In genomic region chr16:85349413-85350145, GRCh38 we compare ENCODE assay signal across 16 cellular contexts.
DNase-seq lines count a peak whose midpoint lies in the region; ATAC-seq and TF ChIP-seq lines count a peak whose summit lies in the region.
"Had no signal": no experiment of that assay in that cellular context is flagged by ENCODE, and none has a peak within 500 bp of the region (broad histone marks: within the 10 kb centered on the region; RNA-seq: fewer than 3 reads in every experiment).

No MANE protein-coding gene starts in this region.

- H3K27ac Mint-ChIP-seq in CD4-positive, alpha-beta memory T cell = no peak overlapping the region
- H3K27ac Mint-ChIP-seq: activated CD4-positive, alpha-beta T cell treated with anti-CD3 and anti-CD28 coated beads, Interleukin-2, amount 10 ng/mL, durations not matched to agents 7 days and 5 days; activated naive CD8-positive, alpha-beta T cell had no signal

- H3K9me2 ChIP-seq in neural cell (ENCODE audit: insufficient read depth, low read length) = no peaks in the 10 kb centered on the region

- no peaks in the 10 kb centered on the region for H3K27me3 ChIP-seq in neural cell (ENCODE audit: insufficient read depth, low read depth, low read length)
- no peaks in the 10 kb centered on the region for H3K27me3 ChIP-seq in CD4-positive, alpha-beta memory T cell (ENCODE audit: insufficient read depth, low read length)
- H3K27me3 ChIP-seq: BLaER1, cardiac muscle cell had no signal

- H2AFZ ChIP-seq in neural cell (ENCODE audit: low read depth, low read length) = no peak overlapping the region
- H2AFZ ChIP-seq: PC-9 had no signal

- H3K9ac ChIP-seq in neural cell (ENCODE audit: low read length) = peak overlapping the region; percentile 41
- H3K9ac ChIP-seq: BLaER1 had no signal

- no peaks in the 10 kb centered on the region for H3F3A ChIP-seq in neural cell (ENCODE audit: insufficient read depth, low read length, poor library complexity, severe bottlenecking)

- TF ChIP-seq RAD21 in neural cell (conservative IDR thresholded peaks at IDR 0.05) = no peak

- no peaks in the 10 kb centered on the region for H3K36me3 ChIP-seq in neural cell (ENCODE audit: insufficient read depth, low read length)
- no peaks in the 10 kb centered on the region for H3K36me3 ChIP-seq in CD4-positive, alpha-beta memory T cell (ENCODE audit: insufficient read depth, low read length)
- H3K36me3 ChIP-seq: BLaER1, cardiac muscle cell had no signal

- H3K4me1 ChIP-seq in CD4-positive, alpha-beta memory T cell (ENCODE audit: insufficient read depth, low read length) = no peaks in the 10 kb centered on the region

- H4K20me1 ChIP-seq in neural cell (ENCODE audit: insufficient read depth) = no peaks in the 10 kb centered on the region
- H4K20me1 ChIP-seq: BLaER1 had no signal

- ATAC-seq in GM21381 (IDR thresholded peaks at IDR 0.05; ENCODE audit: unreplicated experiment) = no peak
- ATAC-seq in HG03354 (IDR thresholded peaks at IDR 0.05; ENCODE audit: poor library complexity, severe bottlenecking, unreplicated experiment) = no peak

- peaks cover 2 to 6% of the 10 kb centered on the region in 2 donors for H3K27me3 Mint-ChIP-seq in CD4-positive, alpha-beta memory T cell
- H3K27me3 Mint-ChIP-seq: activated CD4-positive, alpha-beta T cell treated with anti-CD3 and anti-CD28 coated beads, Interleukin-2, amount 10 ng/mL, durations not matched to agents 7 days and 5 days; activated naive CD8-positive, alpha-beta T cell had no signal

- H3K4me3 ChIP-seq in neural cell (ENCODE audit: low read length) = no peak overlapping the region
- no peak overlapping the region for H3K4me3 ChIP-seq in CD4-positive, alpha-beta memory T cell (ENCODE audit: low read length in 2 of 2)
- H3K4me3 ChIP-seq: BLaER1, cardiac muscle cell, PC-9 had no signal

- peak overlapping the region; percentile 88 for H3K27ac ChIP-seq in C4-2B
- H3K27ac ChIP-seq in neural cell (ENCODE audit: low read length) = no peak overlapping the region
- H3K27ac ChIP-seq in CD4-positive, alpha-beta memory T cell (ENCODE audit: low read depth, low read length) = no peak overlapping the region
- H3K27ac ChIP-seq: BLaER1, cardiac muscle cell, HL-60, PC-9 had no signal

- intact Hi-C loops in CD4-positive, alpha-beta memory T cell (cut with micrococcal nuclease) = no loop called here

- DNase-seq in NCI-H1092 (lab: John Stamatoyannopoulos, UW) = peak; percentile 85
- peak; percentile 19 for DNase-seq in SHP77 treated with DMSO at 0.1 percent for 48 hours (lab: John Stamatoyannopoulos, UW)
- DNase-seq in CD4-positive, alpha-beta memory T cell = no peak
- no peak for DNase-seq in GOT3 (lab: John Stamatoyannopoulos, UW)
- DNase-seq: activated CD4-positive, alpha-beta T cell treated with anti-CD3 and anti-CD28 coated beads, Interleukin-2, amount 10 ng/mL, durations not matched to agents 7 days and 5 days; activated T-cell treated with anti-CD3 and anti-CD28 coated beads, Interleukin-2, amount 50 U/mL, for 1 hour; T-helper 2 cell had no signal

- no peak overlapping the region for H3K4me2 ChIP-seq in neural cell (ENCODE audit: low read length)
- H3K4me2 ChIP-seq: PC-9 had no signal

- no peaks in the 10 kb centered on the region for H3K36me3 Mint-ChIP-seq in CD4-positive, alpha-beta memory T cell
- H3K36me3 Mint-ChIP-seq: activated naive CD8-positive, alpha-beta T cell had no signal

- POLR2A ChIA-PET in CD4-positive, alpha-beta memory T cell (lab: Charles Lee; ENCODE audit: partially characterized antibody) = no interaction called here

- TF ChIP-seq EP300 in neural cell (conservative IDR thresholded peaks at IDR 0.05; ENCODE audit: poor library complexity, severe bottlenecking) = no peak

- TF ChIP-seq CTCF in C4-2B (conservative IDR thresholded peaks at IDR 0.05) (no peak; the same call in 1 of the 2 replicates), neural cell (IDR thresholded peaks at IDR 0.05; ENCODE audit: poor library complexity, severe bottlenecking) (no peak)

- no peaks in the 10 kb centered on the region for H3K9me3 ChIP-seq in neural cell (ENCODE audit: low read length)
- H3K9me3 ChIP-seq in CD4-positive, alpha-beta memory T cell (ENCODE audit: control insufficient read depth in 1 of 2, low read length in 2 of 2) = no peaks in the 10 kb centered on the region

- H3K9me3 Mint-ChIP-seq in CD4-positive, alpha-beta memory T cell = peaks cover 0 to 5% (median 1%) of the 10 kb centered on the region in 8 donors

- H3K4me1 Mint-ChIP-seq in CD4-positive, alpha-beta memory T cell = no peaks in the 10 kb centered on the region
- H3K4me1 Mint-ChIP-seq: activated CD4-positive, alpha-beta T cell treated with anti-CD3 and anti-CD28 coated beads, Interleukin-2, amount 10 ng/mL, durations not matched to agents 7 days and 5 days had no signal

- H3K79me2 ChIP-seq in neural cell (replicated peaks; ENCODE audit: insufficient read depth, low read length) = no peaks in the 10 kb centered on the region

- CTCF ChIA-PET in CD4-positive, alpha-beta memory T cell (lab: Charles Lee; ENCODE audit: partially characterized antibody) = no interaction called here

- no peak overlapping the region for H3K4me3 Mint-ChIP-seq in CD4-positive, alpha-beta memory T cell
- H3K4me3 Mint-ChIP-seq: activated CD4-positive, alpha-beta T cell treated with anti-CD3 and anti-CD28 coated beads, Interleukin-2, amount 10 ng/mL, durations not matched to agents 7 days and 5 days; activated naive CD8-positive, alpha-beta T cell had no signal

TF ChIP-seq in neural cell, 6 proteins besides CTCF, POLR2A, EP300 and RAD21:
- TF ChIP-seq SMC3 (conservative IDR thresholded peaks at IDR 0.05; ENCODE audit: poor library complexity) (no peak), POLR2AphosphoS5 (IDR thresholded peaks at IDR 0.05) (no peak), MXI1 (conservative IDR thresholded peaks at IDR 0.05; ENCODE audit: poor library complexity, severe bottlenecking) (no peak), TAF1 (IDR thresholded peaks at IDR 0.05; ENCODE audit: low read depth) (no peak)
- TF ChIP-seq, protein P1, sequence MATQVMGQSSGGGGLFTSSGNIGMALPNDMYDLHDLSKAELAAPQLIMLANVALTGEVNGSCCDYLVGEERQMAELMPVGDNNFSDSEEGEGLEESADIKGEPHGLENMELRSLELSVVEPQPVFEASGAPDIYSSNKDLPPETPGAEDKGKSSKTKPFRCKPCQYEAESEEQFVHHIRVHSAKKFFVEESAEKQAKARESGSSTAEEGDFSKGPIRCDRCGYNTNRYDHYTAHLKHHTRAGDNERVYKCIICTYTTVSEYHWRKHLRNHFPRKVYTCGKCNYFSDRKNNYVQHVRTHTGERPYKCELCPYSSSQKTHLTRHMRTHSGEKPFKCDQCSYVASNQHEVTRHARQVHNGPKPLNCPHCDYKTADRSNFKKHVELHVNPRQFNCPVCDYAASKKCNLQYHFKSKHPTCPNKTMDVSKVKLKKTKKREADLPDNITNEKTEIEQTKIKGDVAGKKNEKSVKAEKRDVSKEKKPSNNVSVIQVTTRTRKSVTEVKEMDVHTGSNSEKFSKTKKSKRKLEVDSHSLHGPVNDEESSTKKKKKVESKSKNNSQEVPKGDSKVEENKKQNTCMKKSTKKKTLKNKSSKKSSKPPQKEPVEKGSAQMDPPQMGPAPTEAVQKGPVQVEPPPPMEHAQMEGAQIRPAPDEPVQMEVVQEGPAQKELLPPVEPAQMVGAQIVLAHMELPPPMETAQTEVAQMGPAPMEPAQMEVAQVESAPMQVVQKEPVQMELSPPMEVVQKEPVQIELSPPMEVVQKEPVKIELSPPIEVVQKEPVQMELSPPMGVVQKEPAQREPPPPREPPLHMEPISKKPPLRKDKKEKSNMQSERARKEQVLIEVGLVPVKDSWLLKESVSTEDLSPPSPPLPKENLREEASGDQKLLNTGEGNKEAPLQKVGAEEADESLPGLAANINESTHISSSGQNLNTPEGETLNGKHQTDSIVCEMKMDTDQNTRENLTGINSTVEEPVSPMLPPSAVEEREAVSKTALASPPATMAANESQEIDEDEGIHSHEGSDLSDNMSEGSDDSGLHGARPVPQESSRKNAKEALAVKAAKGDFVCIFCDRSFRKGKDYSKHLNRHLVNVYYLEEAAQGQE (IDR thresholded peaks at IDR 0.05; ENCODE audit: borderline replicate concordance) = no peak

Comparison
In these comparisons a context has a peak if more than half of its experiments do, and no peak if none do; other contexts are left out.
1. DNase-seq: peak in NCI-H1092 (single experiment) and SHP77 treated with DMSO at 0.1 percent for 48 hours (single experiment); none in CD4-positive, alpha-beta memory T cell (0 of 5) and GOT3 (single experiment).